In the genomic region with DNA sequence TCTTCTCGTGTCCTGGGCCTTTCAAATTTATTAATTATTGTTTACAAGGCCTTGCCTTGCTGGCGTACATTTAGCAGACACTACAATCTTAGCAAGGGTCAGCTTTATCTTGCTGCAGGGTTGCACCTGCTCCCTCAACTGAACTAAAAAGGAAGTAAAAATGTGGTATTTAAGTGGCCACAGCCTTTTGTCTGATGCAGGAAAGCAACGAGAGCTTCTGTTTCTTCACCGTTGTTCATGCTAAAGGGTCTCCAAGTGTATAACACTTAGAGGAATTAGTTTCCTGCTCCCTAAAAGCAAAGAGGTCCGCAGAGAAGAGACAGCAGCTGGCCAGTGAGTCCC, we compare ENCODE assay signal across 9 cellular contexts.
DNase-seq lines count a peak whose midpoint lies in the region; ATAC-seq and TF ChIP-seq lines count a peak whose summit lies in the region.
"Had no signal": no experiment of that assay in that cellular context is flagged by ENCODE, and none has a peak within 500 bp of the region (broad histone marks: within the 10 kb centered on the region; RNA-seq: fewer than 3 reads in every experiment).

No MANE protein-coding gene starts in this region.

- no peak overlapping the region for H3K4me3 Mint-ChIP-seq in activated CD4-positive, alpha-beta memory T cell treated with anti-CD3 and anti-CD28 coated beads, Interleukin-2, amount 10 ng/mL, durations not matched to agents 7 days and 5 days

- H3K36me3 ChIP-seq in iPS-20b (ENCODE audit: insufficient read depth, low read depth, low read length): no peaks in the 10 kb centered on the region

- CTCF ChIA-PET in activated CD4-positive, alpha-beta memory T cell treated with anti-CD3 and anti-CD28 coated beads, Interleukin-2, amount 10 ng/mL, durations not matched to agents 7 days and 5 days (lab: Charles Lee): interaction anchor here (1.3 kb wide), 1 partner anchor 46 kb away, joined by 3 read pairs; no protein-coding TSS in a partner anchor

- H3K4me3 ChIP-seq in NB4 (ENCODE audit: low read depth, low read length) (peak overlapping the region; percentile 6), iPS-20b (ENCODE audit: low read length) (no peak overlapping the region)

- POLR2A ChIA-PET in activated CD4-positive, alpha-beta memory T cell treated with anti-CD3 and anti-CD28 coated beads, Interleukin-2, amount 10 ng/mL, durations not matched to agents 7 days and 5 days (lab: Charles Lee): interaction anchor here (1.4 kb wide), 1 partner anchor 30 kb away, joined by 6 read pairs; no protein-coding TSS in a partner anchor

- no peaks in the 10 kb centered on the region for H3K9me3 Mint-ChIP-seq in activated CD4-positive, alpha-beta memory T cell treated with anti-CD3 and anti-CD28 coated beads, Interleukin-2, amount 10 ng/mL, durations not matched to agents 7 days and 5 days

- TF ChIP-seq CTCF in NB4 (IDR thresholded peaks at IDR 0.05; ENCODE audit: low read depth, low read length): no peak

- H3K27ac Mint-ChIP-seq in activated CD4-positive, alpha-beta memory T cell treated with anti-CD3 and anti-CD28 coated beads, Interleukin-2, amount 10 ng/mL, durations not matched to agents 7 days and 5 days: no peak overlapping the region

- no peak for TF ChIP-seq POLR2A in NB4 (IDR thresholded peaks at IDR 0.05; ENCODE audit: extremely low read depth, insufficient read length)

- H3K4me1 ChIP-seq in iPS-20b (ENCODE audit: insufficient read depth, low read length): peaks cover 17% of the 10 kb centered on the region

- H3K9ac ChIP-seq in iPS-20b (ENCODE audit: low read depth, low read length): 0 out of 2 replicates have a peak overlapping the region, but pooled peaks have one; percentile 18

- no peak overlapping the region for H3K27ac ChIP-seq in iPS-20b (ENCODE audit: low read length)

- H3K4me1 Mint-ChIP-seq in activated CD4-positive, alpha-beta memory T cell treated with anti-CD3 and anti-CD28 coated beads, Interleukin-2, amount 10 ng/mL, durations not matched to agents 7 days and 5 days: peaks cover 23% of the 10 kb centered on the region

- peak; percentile 53 for ATAC-seq in HG02642 (IDR thresholded peaks at IDR 0.05; ENCODE audit: poor library complexity, unreplicated experiment)
- no peak for ATAC-seq in left colon

- peaks cover 13% of the 10 kb centered on the region for H3K27me3 Mint-ChIP-seq in activated CD4-positive, alpha-beta memory T cell treated with anti-CD3 and anti-CD28 coated beads, Interleukin-2, amount 10 ng/mL, durations not matched to agents 7 days and 5 days

- DNase-seq in NCI-H1417 (lab: John Stamatoyannopoulos, UW) (peak; percentile 10 to 77 (median 56)), NCI-H1417 treated with DMSO at 0.1 percent for 48 hours (lab: John Stamatoyannopoulos, UW) (no peak), NB4 (ENCODE audit: low read depth) (peak; percentile 81), GM19240 (ENCODE audit: insufficient read length, low spot score) (no peak), left colon (no peak)
- no peak for DNase-seq in activated CD4-positive, alpha-beta memory T cell treated with anti-CD3 and anti-CD28 coated beads, Interleukin-2, amount 10 ng/mL, durations not matched to agents 7 days and 5 days
- DNase-seq: 8988T had no signal

- no peaks in the 10 kb centered on the region for H3K9me3 ChIP-seq in iPS-20b (ENCODE audit: insufficient read depth, low read depth, low read length)

- peaks cover 7% of the 10 kb centered on the region for H3K36me3 Mint-ChIP-seq in activated CD4-positive, alpha-beta memory T cell treated with anti-CD3 and anti-CD28 coated beads, Interleukin-2, amount 10 ng/mL, durations not matched to agents 7 days and 5 days (ENCODE audit: low read depth)

- H3K27me3 ChIP-seq in iPS-20b (ENCODE audit: insufficient read depth, low read length): no peaks in the 10 kb centered on the region

- intact Hi-C loops in left colon (cut with DNase I, micrococcal nuclease): no loop called here

Comparison
In these comparisons a context has a peak if more than half of its experiments do, and no peak if none do; other contexts are left out.
1. DNase-seq: peak in NCI-H1417 (3 of 3) and NB4 (single experiment); none in NCI-H1417 treated with DMSO at 0.1 percent for 48 hours (single experiment), activated CD4-positive, alpha-beta memory T cell treated with anti-CD3 and anti-CD28 coated beads, Interleukin-2, amount 10 ng/mL, durations not matched to agents 7 days and 5 days (single experiment), GM19240 (single experiment) and left colon (0 of 2).